8 cellular contexts compared by ENCODE assay signal in the genomic region with DNA sequence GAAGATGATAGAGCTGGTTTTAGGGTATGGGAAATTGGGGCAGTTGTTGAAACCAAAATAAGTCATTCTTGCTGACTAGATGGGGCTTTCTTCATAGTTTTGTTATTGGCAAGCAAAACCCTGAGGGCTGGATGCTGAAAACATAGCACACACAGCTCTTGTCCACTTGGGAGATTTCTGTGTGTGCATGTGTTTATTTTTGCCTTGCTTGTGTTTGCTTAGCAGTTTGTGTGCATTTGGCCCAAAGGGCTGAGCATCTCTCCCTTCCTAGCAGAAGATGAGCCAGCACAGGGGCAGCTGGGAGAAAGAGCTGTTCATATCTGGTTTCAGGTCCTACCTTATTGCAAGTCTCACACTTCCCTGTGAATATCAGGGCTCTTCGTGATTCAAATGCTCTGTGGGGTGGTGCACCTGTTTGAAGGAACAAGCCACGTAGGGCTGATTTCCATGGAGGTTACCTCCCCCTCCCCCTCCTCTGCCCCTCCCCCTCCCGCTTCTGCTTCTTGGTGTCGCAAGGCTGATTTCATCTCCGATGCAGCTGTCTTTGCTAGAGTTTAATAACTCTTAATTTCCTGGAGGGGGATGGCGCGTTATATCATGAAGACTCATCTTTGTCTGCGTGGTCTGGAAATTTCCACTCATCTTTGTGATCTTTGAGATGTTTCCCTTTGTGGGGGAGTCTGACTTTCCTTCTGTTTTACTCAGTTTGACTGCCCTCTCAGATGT.
A peak's percentile ranks its signal among the peaks of the same experiment; 100 is the strongest.
DNase-seq lines count a peak whose midpoint lies in the region; ATAC-seq, FAIRE-seq and TF ChIP-seq lines count a peak whose summit lies in the region.

No MANE protein-coding gene starts in this region.

- CTCF ChIA-PET in Caco-2 (lab: Charles Lee), result no interaction called here

- H3K36me3 ChIP-seq in transverse colon (no peaks in the 10 kb centered on the region), Caco-2 (ENCODE audit: control insufficient read depth, insufficient read depth, low read length) (no peaks in the 10 kb centered on the region; the same call in 1 of the 2 replicates)

- no peak for TF ChIP-seq POLR2A in transverse colon (IDR thresholded peaks at IDR 0.05)
- TF ChIP-seq POLR2A in H54 (IDR thresholded peaks at IDR 0.05; ENCODE audit: low read depth, low read length), result no peak

- peaks cover 6 to 42% (median 13%) of the 10 kb centered on the region in 4 donors for H3K4me1 ChIP-seq in transverse colon
- no peaks in the 10 kb centered on the region for H3K4me1 ChIP-seq in Caco-2

- intact Hi-C loops in transverse colon (cut with DNase I; ENCODE audit: low total_unique reads), result no loop called here
- intact Hi-C loops in Caco-2 (cut with micrococcal nuclease; ENCODE audit: unreplicated experiment), result no loop called here

- peaks cover 0 to 3% (median 2%) of the 10 kb centered on the region in 3 donors for H3K27me3 Mint-ChIP-seq in immature natural killer cell (ENCODE audit: low read depth in 3 of 3)
- no peaks in the 10 kb centered on the region for H3K27me3 Mint-ChIP-seq in Caco-2 (ENCODE audit: insufficient read depth, unreplicated experiment)

- POLR2A ChIA-PET in Caco-2 (lab: Charles Lee), result no interaction called here

- peaks cover 0 to 1% (median 0%) of the 10 kb centered on the region in 6 donors for H3K9me3 Mint-ChIP-seq in immature natural killer cell
- no peaks in the 10 kb centered on the region for H3K9me3 Mint-ChIP-seq in Caco-2 (ENCODE audit: unreplicated experiment)

- H3K27me3 ChIP-seq in transverse colon, result no peaks in the 10 kb centered on the region
- H3K27me3 ChIP-seq in Caco-2 (replicated peaks; ENCODE audit: control insufficient read depth, insufficient read depth, low read length), result no peaks in the 10 kb centered on the region

- peak; percentile 45 for ATAC-seq in GM18508 (IDR thresholded peaks at IDR 0.05; ENCODE audit: insufficient read depth, unreplicated experiment)
- ATAC-seq in GM21825 (IDR thresholded peaks at IDR 0.05; ENCODE audit: unreplicated experiment), result peak; percentile 59

- in situ Hi-C loops in transverse colon (cut with MboI; ENCODE audit: low pct_ligation_motif_present in 1 of 4, low pct_unique_long_range_greater_than_20kb in 1 of 4, low sequenced_read_pairs in 3 of 4), result no loop called here

- FAIRE-seq in H54 (lab: Jason Lieb, UNC) (no peak), frontal cortex (lab: Jason Lieb, UNC) (no peak)

- WGBS in transverse colon (ENCODE audit: low coverage in 1 of 2), 2 donors, result 53 to 100% methylated on average over 3 to 8 of the region's 8 CpGs

- TF ChIP-seq CTCF in transverse colon (IDR thresholded peaks at IDR 0.05) (no peak), Caco-2 (IDR thresholded peaks at IDR 0.05; ENCODE audit: insufficient read depth in 1 of 2, low read depth in 1 of 2, low read length in 1 of 2, severe bottlenecking in 1 of 2, unreplicated experiment in 1 of 2) (no peak)

- peaks cover 58 to 78% (median 68%) of the 10 kb centered on the region in 3 donors for H3K36me3 Mint-ChIP-seq in immature natural killer cell
- H3K36me3 Mint-ChIP-seq in Caco-2 (ENCODE audit: insufficient read depth, unreplicated experiment), result peaks cover 38% of the 10 kb centered on the region

- peak; percentile 59 for DNase-seq in NCI-H69 (lab: John Stamatoyannopoulos, UW)
- no peak for DNase-seq in immature natural killer cell
- peak; percentile 32 for DNase-seq in transverse colon
- DNase-seq in H54 (ENCODE audit: insufficient read length, low spot score), result no peak
- no peak for DNase-seq in frontal cortex (ENCODE audit: low spot score in 2 of 2)
- no peak for DNase-seq in Caco-2

- H3K4me3 ChIP-seq in transverse colon (no peak overlapping the region), Caco-2 (ENCODE audit: low read depth, low read length) (no peak overlapping the region)

- H3K4me1 Mint-ChIP-seq in immature natural killer cell (peaks cover 8 to 28% of the 10 kb centered on the region in 2 donors), Caco-2 (ENCODE audit: low read depth, unreplicated experiment) (no peaks in the 10 kb centered on the region)

- H3K27ac ChIP-seq in transverse colon, result peak overlapping the region; percentile 32 to 57 (median 49)

- H3K27ac Mint-ChIP-seq in immature natural killer cell (peak overlapping the region in 5 of 6 donors; percentile 0 to 58 (median 36)), Caco-2 (ENCODE audit: unreplicated experiment) (no peak overlapping the region)

- TF ChIP-seq EP300 in transverse colon (IDR thresholded peaks at IDR 0.05; ENCODE audit: low read depth), result no peak

- H3K4me3 Mint-ChIP-seq in immature natural killer cell (no peak overlapping the region), Caco-2 (ENCODE audit: unreplicated experiment) (no peak overlapping the region)

- BruUV-seq in Caco-2 (replicated peaks; lab: Mats Ljungman, UMichigan), result no TSS peak

- no peaks in the 10 kb centered on the region for H3K9me3 ChIP-seq in transverse colon
- no peaks in the 10 kb centered on the region for H3K9me3 ChIP-seq in Caco-2

Comparison
In these comparisons a context has a peak if more than half of its experiments do, and no peak if none do; other contexts are left out.
1. DNase-seq: peak in NCI-H69 (single experiment) and transverse colon (single experiment); none in immature natural killer cell (0 of 3), H54 (single experiment), frontal cortex (0 of 2) and Caco-2 (0 of 2).